ENCODE assay signal across 20 cellular contexts in the genomic region with DNA sequence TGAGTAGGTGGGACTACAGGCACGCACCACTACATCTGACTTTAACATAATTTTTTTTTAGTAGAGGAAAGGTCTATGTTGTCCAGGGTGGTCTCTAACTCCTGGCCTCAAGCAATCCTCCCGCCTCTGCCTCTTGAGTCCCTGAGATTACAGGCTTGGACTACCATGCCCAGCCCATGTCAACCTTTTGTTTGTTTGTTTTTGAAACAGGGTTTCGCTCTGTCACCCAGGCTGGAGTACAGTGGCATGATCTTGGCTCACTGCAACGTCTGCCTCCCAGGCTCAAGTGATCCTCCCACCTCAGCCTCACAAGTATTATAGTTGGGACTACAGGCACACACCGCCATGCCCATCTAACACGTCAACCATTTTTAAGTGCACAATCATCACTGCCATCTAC. TPM values are rescaled to one million over a fixed set of nuclear protein-coding genes. Genes with fewer than 3 reads are reported as not detected.
DNase-seq lines count a peak whose midpoint lies in the region; ATAC-seq and TF ChIP-seq lines count a peak whose summit lies in the region.
"Had no signal": no experiment of that assay in that cellular context is flagged by ENCODE, and none has a peak within 500 bp of the region (broad histone marks: within the 10 kb centered on the region; RNA-seq: fewer than 3 reads in every experiment).

No MANE protein-coding gene starts in this region.

- peak overlapping the region; percentile 23 for H3K27ac ChIP-seq in CD4-positive, alpha-beta T cell (ENCODE audit: low read depth, low read length)
- H3K27ac ChIP-seq: gastrocnemius medialis, SJCRH30 had no signal

- intact Hi-C loops in activated CD4-positive, alpha-beta T cell treated with anti-CD3 and anti-CD28 coated beads for 36 hours (cut with DNase I, micrococcal nuclease), result loop anchor here in 1 of 2 experiments (2.0 to 5.0 kb wide), 2 partner anchors 29 to 44 kb away; partner anchors contain the start of gene PITPNM2
- intact Hi-C loops in CD4-positive, alpha-beta T cell (cut with DNase I, micrococcal nuclease), result loop anchor here in 1 of 2 experiments (2.0 kb wide), 1 partner anchor 47 kb away; no protein-coding TSS in a partner anchor
- intact Hi-C loops in activated CD8-positive, alpha-beta T cell treated with anti-CD3 and anti-CD28 coated beads for 36 hours (cut with micrococcal nuclease), result no loop called here
- intact Hi-C loops in Calu3 (cut with micrococcal nuclease; ENCODE audit: unreplicated experiment), result no loop called here

- no TSS peak for BruUV-seq in Calu3 (replicated peaks; lab: Mats Ljungman, UMichigan)

- no peaks in the 10 kb centered on the region for H3K27me3 ChIP-seq in CD4-positive, alpha-beta T cell (ENCODE audit: control insufficient read depth, insufficient read depth, low read length)
- H3K27me3 ChIP-seq: gastrocnemius medialis, ovary, SJCRH30 had no signal

- CTCF ChIA-PET in activated CD4-positive, alpha-beta T cell treated with anti-CD3 and anti-CD28 coated beads for 36 hours (lab: Charles Lee), result interaction anchor here (1.2 kb wide), 1 partner anchor 10 kb away, joined by 3 read pairs; no protein-coding TSS in a partner anchor
- CTCF ChIA-PET in CD4-positive, alpha-beta T cell (lab: Charles Lee), result interaction anchor here (1.9 kb wide), 1 partner anchor 78 kb away, joined by 6 read pairs; no protein-coding TSS in a partner anchor
- CTCF ChIA-PET in activated CD8-positive, alpha-beta T cell treated with anti-CD3 and anti-CD28 coated beads for 36 hours (lab: Charles Lee), result interaction anchor here (0.8 to 1.9 kb wide), 6 partner anchors 10 to 260 kb away, joined by 3 to 6 read pairs (median 3); no protein-coding TSS in a partner anchor
- CTCF ChIA-PET in Calu3 (lab: Charles Lee), result interaction anchor here (0.6 kb wide), 1 partner anchor 90 kb away, joined by 3 read pairs; no protein-coding TSS in a partner anchor

- no peak for DNase-seq in activated CD4-positive, alpha-beta T cell treated with anti-CD3 and anti-CD28 coated beads for 36 hours
- no peak for DNase-seq in activated CD4-positive, alpha-beta T cell treated with anti-CD3 and anti-CD28 coated beads, Interleukin-2, amount 50 U/mL, for 4 hours
- no peak for DNase-seq in CD4-positive, alpha-beta T cell
- no peak for DNase-seq in activated CD8-positive, alpha-beta T cell treated with anti-CD3 and anti-CD28 coated beads for 36 hours
- DNase-seq in memory B cell (ENCODE audit: low spot score in 2 of 2), result no peak
- no peak for DNase-seq in Calu3
- DNase-seq in stimulated activated naive CD8-positive, alpha-beta T cell treated with anti-CD3 and anti-CD28 coated beads, Interleukin-15, amount 100 ng/mL, for 72 hours, result no peak
- DNase-seq: activated CD8-positive, alpha-beta memory T cell treated with anti-CD3 and anti-CD28 coated beads, Interleukin-2, amount 10 ng/mL, durations not matched to agents 7 days and 5 days; activated gamma-delta T cell; effector CD8-positive, alpha-beta T cell; gastrocnemius medialis; kidney; natural killer cell; SJCRH30; stimulated activated CD4-positive, alpha-beta T cell treated with anti-CD3 and anti-CD28 coated beads, Interleukin-15, amount 100 ng/mL, for 24 hours had no signal

- H3K4me1 Mint-ChIP-seq in activated CD4-positive, alpha-beta T cell treated with anti-CD3 and anti-CD28 coated beads for 36 hours, result peaks cover 60% of the 10 kb centered on the region
- peaks cover 66% of the 10 kb centered on the region for H3K4me1 Mint-ChIP-seq in CD4-positive, alpha-beta T cell (ENCODE audit: low read depth)
- peaks cover 57% of the 10 kb centered on the region for H3K4me1 Mint-ChIP-seq in activated CD8-positive, alpha-beta T cell treated with anti-CD3 and anti-CD28 coated beads for 36 hours (ENCODE audit: low read depth)
- peaks cover 41% of the 10 kb centered on the region for H3K4me1 Mint-ChIP-seq in memory B cell
- H3K4me1 Mint-ChIP-seq in Calu3 (ENCODE audit: low read depth, unreplicated experiment), result peaks cover 9% of the 10 kb centered on the region
- H3K4me1 Mint-ChIP-seq in stimulated activated naive CD8-positive, alpha-beta T cell treated with anti-CD3 and anti-CD28 coated beads, Interleukin-15, amount 100 ng/mL, for 72 hours, result peaks cover 72% of the 10 kb centered on the region

- no peaks in the 10 kb centered on the region for H3K27me3 Mint-ChIP-seq in activated CD4-positive, alpha-beta T cell treated with anti-CD3 and anti-CD28 coated beads for 36 hours
- no peaks in the 10 kb centered on the region for H3K27me3 Mint-ChIP-seq in CD4-positive, alpha-beta T cell
- no peaks in the 10 kb centered on the region for H3K27me3 Mint-ChIP-seq in activated CD8-positive, alpha-beta T cell treated with anti-CD3 and anti-CD28 coated beads for 36 hours
- H3K27me3 Mint-ChIP-seq in memory B cell, result peaks cover 3% of the 10 kb centered on the region
- no peaks in the 10 kb centered on the region for H3K27me3 Mint-ChIP-seq in Calu3 (ENCODE audit: unreplicated experiment)
- no peaks in the 10 kb centered on the region for H3K27me3 Mint-ChIP-seq in stimulated activated naive CD8-positive, alpha-beta T cell treated with anti-CD3 and anti-CD28 coated beads, Interleukin-15, amount 100 ng/mL, for 72 hours
- H3K27me3 Mint-ChIP-seq: activated CD8-positive, alpha-beta memory T cell treated with anti-CD3 and anti-CD28 coated beads, Interleukin-2, amount 10 ng/mL, durations not matched to agents 7 days and 5 days had no signal

- no peak for TF ChIP-seq CTCF in CD4-positive, alpha-beta T cell (IDR thresholded peaks at IDR 0.05)
- no peak for TF ChIP-seq CTCF in activated CD8-positive, alpha-beta T cell treated with anti-CD3 and anti-CD28 coated beads for 36 hours (IDR thresholded peaks at IDR 0.05)
- no peak for TF ChIP-seq CTCF in Calu3 (IDR thresholded peaks at IDR 0.05; ENCODE audit: unreplicated experiment)

- POLR2A ChIA-PET in activated CD4-positive, alpha-beta T cell treated with anti-CD3 and anti-CD28 coated beads for 36 hours (lab: Charles Lee), result interaction anchor here (0.6 kb wide), 1 partner anchor 32 kb away, joined by 8 read pairs; no protein-coding TSS in a partner anchor
- POLR2A ChIA-PET in CD4-positive, alpha-beta T cell (lab: Charles Lee), result interaction anchor here (0.7 to 5.1 kb wide), 16 partner anchors 10 to 112 kb away, joined by 3 to 58 read pairs (median 12); partner anchors contain the start of genes MPHOSPH9, MTRFR and PITPNM2
- POLR2A ChIA-PET in activated CD8-positive, alpha-beta T cell treated with anti-CD3 and anti-CD28 coated beads for 36 hours (lab: Charles Lee), result interaction anchor here (1.5 to 3.4 kb wide), 3 partner anchors 9 to 45 kb away, joined by 5 to 14 read pairs (median 7); no protein-coding TSS in a partner anchor

- no peaks in the 10 kb centered on the region for H3K9me3 Mint-ChIP-seq in activated CD4-positive, alpha-beta T cell treated with anti-CD3 and anti-CD28 coated beads for 36 hours (ENCODE audit: low read depth)
- no peaks in the 10 kb centered on the region for H3K9me3 Mint-ChIP-seq in CD4-positive, alpha-beta T cell
- H3K9me3 Mint-ChIP-seq in activated CD8-positive, alpha-beta T cell treated with anti-CD3 and anti-CD28 coated beads for 36 hours, result no peaks in the 10 kb centered on the region
- H3K9me3 Mint-ChIP-seq in memory B cell (no peaks in the 10 kb centered on the region), Calu3 (ENCODE audit: low read depth, unreplicated experiment) (no peaks in the 10 kb centered on the region)
- no peaks in the 10 kb centered on the region for H3K9me3 Mint-ChIP-seq in stimulated activated naive CD8-positive, alpha-beta T cell treated with anti-CD3 and anti-CD28 coated beads, Interleukin-15, amount 100 ng/mL, for 72 hours
- H3K9me3 Mint-ChIP-seq: natural killer cell, WTC11 had no signal

- H3K36me3 Mint-ChIP-seq in activated CD4-positive, alpha-beta T cell treated with anti-CD3 and anti-CD28 coated beads for 36 hours (ENCODE audit: low read depth), result peaks cover 3% of the 10 kb centered on the region
- H3K36me3 Mint-ChIP-seq in CD4-positive, alpha-beta T cell (ENCODE audit: low read depth), result no peaks in the 10 kb centered on the region
- H3K36me3 Mint-ChIP-seq in activated CD8-positive, alpha-beta T cell treated with anti-CD3 and anti-CD28 coated beads for 36 hours (ENCODE audit: low read depth), result no peaks in the 10 kb centered on the region
- H3K36me3 Mint-ChIP-seq in memory B cell (peaks cover 4% of the 10 kb centered on the region), Calu3 (ENCODE audit: insufficient read depth, unreplicated experiment) (no peaks in the 10 kb centered on the region)
- H3K36me3 Mint-ChIP-seq: activated CD8-positive, alpha-beta memory T cell treated with anti-CD3 and anti-CD28 coated beads, Interleukin-2, amount 10 ng/mL, durations not matched to agents 7 days and 5 days; natural killer cell; WTC11 had no signal

- H3K27ac Mint-ChIP-seq in activated CD4-positive, alpha-beta T cell treated with anti-CD3 and anti-CD28 coated beads for 36 hours, result peak overlapping the region; percentile 23
- peak overlapping the region; percentile 99 for H3K27ac Mint-ChIP-seq in CD4-positive, alpha-beta T cell
- H3K27ac Mint-ChIP-seq in activated CD8-positive, alpha-beta T cell treated with anti-CD3 and anti-CD28 coated beads for 36 hours, result peak overlapping the region; percentile 55
- H3K27ac Mint-ChIP-seq in memory B cell, result peak overlapping the region; percentile 86
- H3K27ac Mint-ChIP-seq in Calu3 (ENCODE audit: unreplicated experiment), result no peak overlapping the region
- peak overlapping the region in 1 of 2 donors; percentile 49 for H3K27ac Mint-ChIP-seq in stimulated activated naive CD8-positive, alpha-beta T cell treated with anti-CD3 and anti-CD28 coated beads, Interleukin-15, amount 100 ng/mL, for 72 hours
- H3K27ac Mint-ChIP-seq: WTC11 had no signal

- no peaks in the 10 kb centered on the region for H3K9me3 ChIP-seq in CD4-positive, alpha-beta T cell (ENCODE audit: control insufficient read depth, low read length)
- H3K9me3 ChIP-seq: gastrocnemius medialis, ovary, SJCRH30 had no signal

- no peak overlapping the region for H3K4me3 Mint-ChIP-seq in activated CD4-positive, alpha-beta T cell treated with anti-CD3 and anti-CD28 coated beads for 36 hours
- peak overlapping the region; percentile 30 for H3K4me3 Mint-ChIP-seq in CD4-positive, alpha-beta T cell
- H3K4me3 Mint-ChIP-seq in activated CD8-positive, alpha-beta T cell treated with anti-CD3 and anti-CD28 coated beads for 36 hours, result no peak overlapping the region
- H3K4me3 Mint-ChIP-seq in memory B cell, result peak overlapping the region; percentile 8
- no peak overlapping the region for H3K4me3 Mint-ChIP-seq in Calu3 (ENCODE audit: low read depth, unreplicated experiment)
- H3K4me3 Mint-ChIP-seq in stimulated activated naive CD8-positive, alpha-beta T cell treated with anti-CD3 and anti-CD28 coated beads, Interleukin-15, amount 100 ng/mL, for 72 hours, result peak overlapping the region in 1 of 2 donors; percentile 57
- H3K4me3 Mint-ChIP-seq: activated CD8-positive, alpha-beta memory T cell treated with anti-CD3 and anti-CD28 coated beads, Interleukin-2, amount 10 ng/mL, durations not matched to agents 7 days and 5 days; WTC11 had no signal

- no peak for ATAC-seq in activated CD4-positive, alpha-beta T cell treated with anti-CD3 and anti-CD28 coated beads for 36 hours
- no peak for ATAC-seq in CD4-positive, alpha-beta T cell (ENCODE audit: poor library complexity)
- ATAC-seq in activated CD8-positive, alpha-beta T cell treated with anti-CD3 and anti-CD28 coated beads for 36 hours, result no peak
- ATAC-seq in memory B cell (ENCODE audit: low read depth), result no peak
- ATAC-seq in GM21381 (IDR thresholded peaks at IDR 0.05; ENCODE audit: unreplicated experiment), result no peak
- ATAC-seq in stimulated activated naive CD8-positive, alpha-beta T cell treated with anti-CD3 and anti-CD28 coated beads, Interleukin-15, amount 100 ng/mL, for 72 hours, result no peak
- ATAC-seq: esophagus mucosa, gastrocnemius medialis, K562, WTC11 had no signal

RNA-seq across cellular contexts. Expression of gene PITPNM2, which starts 29.2 kb away (rescaled TPM):
- total RNA-seq in activated CD4-positive, alpha-beta T cell treated with anti-CD3 and anti-CD28 coated beads for 36 hours, result 1 to 10 TPM; 8.3 to 9.5 TPM
- total RNA-seq in CD4-positive, alpha-beta T cell, result 10 to 100 TPM; 37.3 to 38.3 TPM
- 10 to 100 TPM; 15.3 to 17.9 TPM for total RNA-seq in activated CD8-positive, alpha-beta T cell treated with anti-CD3 and anti-CD28 coated beads for 36 hours
- 7.8 and 8.4 TPM in 2 replicates for total RNA-seq in Calu3 (2022)

Comparison
In these comparisons a context has a peak if more than half of its experiments do, and no peak if none do; other contexts are left out.
1. H3K4me3 Mint-ChIP-seq: peak in CD4-positive, alpha-beta T cell (single experiment) and memory B cell (single experiment); none in activated CD4-positive, alpha-beta T cell treated with anti-CD3 and anti-CD28 coated beads for 36 hours (single experiment), activated CD8-positive, alpha-beta T cell treated with anti-CD3 and anti-CD28 coated beads for 36 hours (single experiment) and Calu3 (single experiment).